9 cellular contexts compared by ENCODE assay signal in the genomic region with DNA sequence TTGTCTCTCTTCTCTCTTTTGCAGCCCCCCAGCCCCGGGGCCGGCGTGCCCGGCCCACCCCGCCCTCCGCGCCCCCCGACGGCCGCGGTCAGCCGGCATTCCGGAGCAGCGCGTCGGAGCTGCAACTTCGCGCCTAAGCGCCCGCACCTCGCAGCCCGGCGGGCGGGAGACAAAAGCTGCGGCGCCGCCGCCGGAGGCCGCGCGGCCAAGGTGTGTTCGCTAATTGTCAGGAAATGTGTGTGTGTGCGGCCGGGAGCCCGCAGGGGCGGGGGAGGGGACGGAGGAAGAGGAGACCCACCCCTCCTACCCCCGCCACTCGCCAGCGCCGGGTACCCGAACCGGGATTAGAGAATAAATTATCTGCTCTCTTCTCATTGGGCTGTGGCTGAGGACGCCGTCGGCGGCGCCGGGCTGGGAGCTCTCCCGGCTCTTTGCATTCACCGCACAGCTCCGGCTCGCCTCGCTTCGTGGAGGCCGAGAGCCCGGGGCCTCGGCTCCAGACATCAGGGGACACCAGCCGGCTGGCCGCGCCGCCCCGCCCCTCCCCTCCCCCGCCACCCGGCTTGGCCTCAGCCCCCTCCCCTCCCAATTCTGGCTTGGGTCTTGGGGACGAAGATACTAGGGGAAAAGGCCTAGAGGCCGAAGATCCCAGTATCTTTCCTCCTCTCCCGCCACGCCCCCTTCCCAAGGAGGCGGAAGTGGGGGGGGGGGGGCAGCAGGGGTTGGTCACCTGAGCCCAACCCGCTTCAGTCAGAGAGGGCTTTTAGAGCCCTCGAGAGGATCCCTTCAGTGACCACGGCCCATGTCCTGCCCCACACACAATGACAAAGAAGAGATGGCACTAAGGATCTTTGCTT. TPM values are rescaled to one million over a fixed set of nuclear protein-coding genes. Genes with fewer than 3 reads are reported as not detected.
DNase-seq lines count a peak whose midpoint lies in the region; ATAC-seq, FAIRE-seq and TF ChIP-seq lines count a peak whose summit lies in the region.
"Had no signal": no experiment of that assay in that cellular context is flagged by ENCODE, and none has a peak within 500 bp of the region (broad histone marks: within the 10 kb centered on the region; RNA-seq: fewer than 3 reads in every experiment).

No MANE protein-coding gene starts in this region.

- no peaks in the 10 kb centered on the region for H3K79me2 ChIP-seq in HepG2 (ENCODE audit: insufficient read depth, low read length)

- BruUV-seq in HepG2 (replicated peaks; lab: Mats Ljungman, UMichigan), result no TSS peak

- CTCF ChIA-PET in HepG2 (lab: Yijun Ruan, JAX; ENCODE audit: low intra/inter-chr PET ratio, low total read pairs), result no interaction called here

- H3K36me3 ChIP-seq in HepG2 (replicated peaks in 1 of 2; ENCODE audit: control insufficient read depth in 1 of 2, insufficient read depth in 2 of 2, low read length in 2 of 2) (no peaks in the 10 kb centered on the region), right lobe of liver (no peaks in the 10 kb centered on the region)

- FAIRE-seq in HepG2 (lab: Jason Lieb, UNC) (no peak), H54 (lab: Jason Lieb, UNC) (no peak)

- peaks cover 2 to 83% of the 10 kb centered on the region in 2 experiments; a peak in 4 of 5 replicates for H3K27me3 ChIP-seq in HepG2 (ENCODE audit: control insufficient read depth in 1 of 2, insufficient read depth in 2 of 2, low read length in 2 of 2)
- H3K27me3 ChIP-seq in right lobe of liver, result peaks cover 3 to 35% of the 10 kb centered on the region in 2 donors

- peak overlapping the region in 2 of 3 experiments; percentile 21 to 58; a peak in 2 of 6 replicates for H3K4me3 ChIP-seq in HepG2 (replicated peaks in 1 of 3; ENCODE audit: insufficient read depth in 1 of 3, low read depth in 2 of 3, low read length in 3 of 3)
- H3K4me3 ChIP-seq in right lobe of liver, result no peak overlapping the region

- H3K9me3 ChIP-seq in HepG2 (ENCODE audit: low read length) (no peaks in the 10 kb centered on the region), right lobe of liver (no peaks in the 10 kb centered on the region)

- TF ChIP-seq POLR2A in HepG2 (IDR thresholded peaks at IDR 0.05; ENCODE audit: insufficient read depth in 1 of 2, low read depth in 2 of 2, low read length in 2 of 2), result no peak
- no peak for TF ChIP-seq POLR2A in right lobe of liver (IDR thresholded peaks at IDR 0.05)
- no peak for TF ChIP-seq POLR2A in H54 (IDR thresholded peaks at IDR 0.05; ENCODE audit: low read depth, low read length)

- no peaks in the 10 kb centered on the region for H4K20me1 ChIP-seq in HepG2 (ENCODE audit: insufficient read depth, low read length)

- no peak for TF ChIP-seq CTCF in HepG2 (CRISPR knock-in tag; IDR thresholded peaks at IDR 0.05)
- TF ChIP-seq CTCF in right lobe of liver (IDR thresholded peaks at IDR 0.05), result no peak

- H3K9ac ChIP-seq in HepG2 (ENCODE audit: insufficient read depth, low read depth, low read length), result no peak overlapping the region
- H3K9ac ChIP-seq: KMS-11 had no signal

- peak; percentile 38 for ATAC-seq in HepG2
- no peak for ATAC-seq in right lobe of liver
- ATAC-seq in SK-N-SH treated with all-trans-retinoic acid at 6 μM for 48 hours, result 0 out of 3 replicates have a peak, but pooled peaks have one; percentile 8
- ATAC-seq in GM21360 (IDR thresholded peaks at IDR 0.05; ENCODE audit: unreplicated experiment), result no peak

- WGBS in HepG2 (ENCODE audit: low lambda C conversion rate), result 1% methylated on average over 10 of the region's 74 CpGs
- WGBS in right lobe of liver (ENCODE audit: insufficient coverage, low coverage, low lambda C conversion rate, missing lambda C conversion rate), result 1% methylated on average over 27 of the region's 74 CpGs

- no peak overlapping the region for H3K27ac ChIP-seq in HepG2 (ENCODE audit: extremely low read length, insufficient read depth, low read length)
- no peak overlapping the region for H3K27ac ChIP-seq in right lobe of liver
- H3K27ac ChIP-seq: KMS-11 had no signal

- in situ Hi-C loops in HepG2 (cut with HindIII; ENCODE audit: extremely low pct_ligation_motif_present, low pct_unique_long_range_greater_than_20kb), result no loop called here

- DNase-seq in HepG2 (ENCODE audit: low spot score) (no peak), right lobe of liver (no peak), iPS-NIHi11 (ENCODE audit: low spot score) (peak; percentile 75), H54 (ENCODE audit: insufficient read length, low spot score) (no peak), dermis blood vessel endothelial cell (no peak), Ammon's horn (ENCODE audit: low spot score) (no peak)

- no peak for TF ChIP-seq RAD21 in HepG2 (CRISPR knock-in tag; IDR thresholded peaks at IDR 0.05)

- H2AFZ ChIP-seq in HepG2 (ENCODE audit: low read length), result no peak overlapping the region

- intact Hi-C loops in HepG2 (cut with micrococcal nuclease; ENCODE audit: unreplicated experiment), result loop anchor here (10.0 kb wide), 1 partner anchor 122 kb away; no protein-coding TSS in a partner anchor
- intact Hi-C loops in right lobe of liver (cut with DNase I), result no loop called here

- POLR2A ChIA-PET in HepG2 (lab: Yijun Ruan, JAX), result no interaction called here

- peak overlapping the region; percentile 58 for H3K4me2 ChIP-seq in HepG2 (ENCODE audit: low read depth, low read length)
- H3K4me2 ChIP-seq: KMS-11 had no signal

- H3K4me1 ChIP-seq in HepG2 (ENCODE audit: insufficient read depth, low read length) (peaks cover 27% of the 10 kb centered on the region), right lobe of liver (peaks cover 0 to 10% (median 2%) of the 10 kb centered on the region in 4 donors)

- TF ChIP-seq EP300 in HepG2 (IDR thresholded peaks at IDR 0.05; ENCODE audit: low read depth in 2 of 2, low read length in 2 of 2), result no peak
- TF ChIP-seq EP300 in HepG2 (CRISPR knock-in tag; IDR thresholded peaks at IDR 0.05; ENCODE audit: borderline replicate concordance), result no peak

RNA-seq across cellular contexts. Expression of gene BLACAT1, which starts 1.3 kb away (rescaled TPM):
- total RNA-seq in HepG2 (2016; rRNA removed; fragmentation: Illumina TruSeq; extraction: Trizol) (0.42 and 1.2 TPM in 2 replicates), right lobe of liver (under 1 TPM in 1 of 6 experiments, not detected in 5; 0.06 TPM), dermis blood vessel endothelial cell (0.19 TPM in 1 of 2 replicates, not detected in the other)
- 0.18 TPM in 1 of 2 replicates, not detected in the other for total RNA-seq in HepG2 (2016; cell fraction: cytosol; rRNA removed; fragmentation: Illumina TruSeq; extraction: Trizol; ENCODE audit: low read depth)
- 0.28 and 1.4 TPM in 2 replicates for total RNA-seq in HepG2 (2016; cell fraction: insoluble cytoplasmic fraction; rRNA removed; fragmentation: Illumina TruSeq; extraction: Trizol)
- total RNA-seq in HepG2 (2016; cell fraction: membrane; rRNA removed; fragmentation: Illumina TruSeq; extraction: Trizol), result 0.10 and 0.28 TPM in 2 replicates
- 2.8 and 3.4 TPM in 2 replicates for total RNA-seq in HepG2 (2016; cell fraction: nucleus; rRNA removed; fragmentation: Illumina TruSeq; extraction: Trizol)
- 2.7 and 2.8 TPM in 2 replicates for polyA plus RNA-seq in HepG2 (2011; rRNA removed)
- 1.2 and 1.4 TPM in 2 replicates for polyA plus RNA-seq in HepG2 (2011; cell fraction: cytosol; rRNA removed)
- polyA plus RNA-seq in HepG2 (2011; cell fraction: nucleus; rRNA removed), result 6.9 and 7.0 TPM in 2 replicates
- polyA plus RNA-seq in HepG2 (2012), result 0.36 and 0.88 TPM in 2 replicates
- polyA plus RNA-seq in HepG2 (2016; cell fraction: cytosol; fragmentation: Illumina TruSeq; extraction: Trizol; ENCODE audit: low read depth), result 0.07 and 0.09 TPM in 2 replicates
- 0.48 and 0.52 TPM in 2 replicates for polyA plus RNA-seq in HepG2 (2016; cell fraction: insoluble cytoplasmic fraction; fragmentation: Illumina TruSeq; extraction: Trizol; ENCODE audit: low read depth)
- polyA plus RNA-seq in HepG2 (2016; cell fraction: membrane; fragmentation: Illumina TruSeq; extraction: Trizol; ENCODE audit: low read depth), result 0.12 and 0.19 TPM in 2 replicates
- 2.2 and 2.7 TPM in 2 replicates for polyA plus RNA-seq in HepG2 (2016; cell fraction: nucleus; fragmentation: Illumina TruSeq; extraction: Trizol; ENCODE audit: insufficient read depth, low read depth)
- 0.37 and 5.7 TPM in 2 replicates for polyA minus RNA-seq in HepG2 (2011; rRNA and poly(A)+ RNA removed; ENCODE audit: low replicate concordance)
- 0.79 and 0.97 TPM in 2 replicates for polyA minus RNA-seq in HepG2 (2011; cell fraction: cytosol; rRNA and poly(A)+ RNA removed)
- polyA minus RNA-seq in HepG2 (2011; cell fraction: nucleus; rRNA and poly(A)+ RNA removed), result 9.9 and 10.4 TPM in 2 replicates

RNA-seq across cellular contexts. Expression of gene LEMD1, which starts 35.2 kb away (rescaled TPM):
- total RNA-seq in HepG2 (2016; rRNA removed; fragmentation: Illumina TruSeq; extraction: Trizol) (0.84 and 2.3 TPM in 2 replicates), right lobe of liver (not detected), dermis blood vessel endothelial cell (not detected in 2 replicates)
- total RNA-seq in HepG2 (2016; cell fraction: cytosol; rRNA removed; fragmentation: Illumina TruSeq; extraction: Trizol; ENCODE audit: low read depth), result not detected in 2 replicates
- total RNA-seq in HepG2 (2016; cell fraction: insoluble cytoplasmic fraction; rRNA removed; fragmentation: Illumina TruSeq; extraction: Trizol), result 0.79 and 2.7 TPM in 2 replicates
- 0.62 and 0.74 TPM in 2 replicates for total RNA-seq in HepG2 (2016; cell fraction: membrane; rRNA removed; fragmentation: Illumina TruSeq; extraction: Trizol)
- 4.5 and 8.3 TPM in 2 replicates for total RNA-seq in HepG2 (2016; cell fraction: nucleus; rRNA removed; fragmentation: Illumina TruSeq; extraction: Trizol)
- polyA plus RNA-seq in HepG2 (2011; rRNA removed), result 1.4 and 2.1 TPM in 2 replicates
- 0.29 and 0.59 TPM in 2 replicates for polyA plus RNA-seq in HepG2 (2011; cell fraction: cytosol; rRNA removed)
- polyA plus RNA-seq in HepG2 (2011; cell fraction: nucleus; rRNA removed), result 5.5 and 6.9 TPM in 2 replicates
- 0.32 and 1.3 TPM in 2 replicates for polyA plus RNA-seq in HepG2 (2012)
- polyA plus RNA-seq in HepG2 (2016; cell fraction: cytosol; fragmentation: Illumina TruSeq; extraction: Trizol; ENCODE audit: low read depth), result 0.42 TPM in 1 of 2 replicates, not detected in the other
- polyA plus RNA-seq in HepG2 (2016; cell fraction: insoluble cytoplasmic fraction; fragmentation: Illumina TruSeq; extraction: Trizol; ENCODE audit: low read depth), result 1.2 TPM in 2 replicates
- 0.79 TPM in 1 of 2 replicates, not detected in the other for polyA plus RNA-seq in HepG2 (2016; cell fraction: membrane; fragmentation: Illumina TruSeq; extraction: Trizol; ENCODE audit: low read depth)
- not detected in 2 replicates for polyA plus RNA-seq in HepG2 (2016; cell fraction: nucleus; fragmentation: Illumina TruSeq; extraction: Trizol; ENCODE audit: insufficient read depth, low read depth)
- polyA minus RNA-seq in HepG2 (2011; rRNA and poly(A)+ RNA removed; ENCODE audit: low replicate concordance), result 2.3 and 20.4 TPM in 2 replicates
- polyA minus RNA-seq in HepG2 (2011; cell fraction: cytosol; rRNA and poly(A)+ RNA removed), result 2.9 and 3.3 TPM in 2 replicates
- polyA minus RNA-seq in HepG2 (2011; cell fraction: nucleus; rRNA and poly(A)+ RNA removed), result 8.5 and 10.2 TPM in 2 replicates

RNA-seq across cellular contexts. Expression of gene CDK18, which starts 47.4 kb away (rescaled TPM):
- total RNA-seq in HepG2 (2016; rRNA removed; fragmentation: Illumina TruSeq; extraction: Trizol), result 3.2 and 6.4 TPM in 2 replicates
- total RNA-seq in HepG2 (2016; cell fraction: cytosol; rRNA removed; fragmentation: Illumina TruSeq; extraction: Trizol; ENCODE audit: low read depth), result 10.6 and 10.7 TPM in 2 replicates
- total RNA-seq in HepG2 (2016; cell fraction: insoluble cytoplasmic fraction; rRNA removed; fragmentation: Illumina TruSeq; extraction: Trizol), result 3.6 and 7.0 TPM in 2 replicates
- total RNA-seq in HepG2 (2016; cell fraction: membrane; rRNA removed; fragmentation: Illumina TruSeq; extraction: Trizol), result 8.3 and 10.4 TPM in 2 replicates
- total RNA-seq in HepG2 (2016; cell fraction: nucleus; rRNA removed; fragmentation: Illumina TruSeq; extraction: Trizol), result 8.2 and 10.1 TPM in 2 replicates
- 38.8 and 45.3 TPM in 2 replicates for polyA plus RNA-seq in HepG2 (2011; rRNA removed)
- 13.0 and 14.8 TPM in 2 replicates for polyA plus RNA-seq in HepG2 (2011; cell fraction: cytosol; rRNA removed)
- polyA plus RNA-seq in HepG2 (2011; cell fraction: nucleus; rRNA removed), result 224 and 255 TPM in 2 replicates
- 53.5 and 54.3 TPM in 2 replicates for polyA plus RNA-seq in HepG2 (2012)
- polyA plus RNA-seq in HepG2 (2016; cell fraction: cytosol; fragmentation: Illumina TruSeq; extraction: Trizol; ENCODE audit: low read depth), result 5.2 and 5.9 TPM in 2 replicates
- polyA plus RNA-seq in HepG2 (2016; cell fraction: insoluble cytoplasmic fraction; fragmentation: Illumina TruSeq; extraction: Trizol; ENCODE audit: low read depth), result 6.0 and 9.4 TPM in 2 replicates
- 11.2 and 12.4 TPM in 2 replicates for polyA plus RNA-seq in HepG2 (2016; cell fraction: membrane; fragmentation: Illumina TruSeq; extraction: Trizol; ENCODE audit: low read depth)
- polyA plus RNA-seq in HepG2 (2016; cell fraction: nucleus; fragmentation: Illumina TruSeq; extraction: Trizol; ENCODE audit: insufficient read depth, low read depth), result 33.1 and 35.8 TPM in 2 replicates
- polyA minus RNA-seq in HepG2 (2011; rRNA and poly(A)+ RNA removed; ENCODE audit: low replicate concordance), result 11.0 and 29.7 TPM in 2 replicates
- polyA minus RNA-seq in HepG2 (2011; cell fraction: cytosol; rRNA and poly(A)+ RNA removed), result 14.7 and 23.4 TPM in 2 replicates
- 47.0 and 52.3 TPM in 2 replicates for polyA minus RNA-seq in HepG2 (2011; cell fraction: nucleus; rRNA and poly(A)+ RNA removed)
- 10 to 100 TPM in 3 of 6 experiments, 1 to 10 TPM in 3; 6.3 to 22.3 (median 9.7) TPM for total RNA-seq in right lobe of liver
- 0.65 and 1.7 TPM in 2 replicates for total RNA-seq in dermis blood vessel endothelial cell

Comparison
In these comparisons a context has a peak if more than half of its experiments do, and no peak if none do; other contexts are left out.
1. ATAC-seq: peak in HepG2 (single experiment) and SK-N-SH treated with all-trans-retinoic acid at 6 μM for 48 hours (single experiment); none in right lobe of liver (0 of 4) and GM21360 (single experiment).
2. H3K4me3 ChIP-seq: peak in HepG2 (2 of 3); none in right lobe of liver (0 of 3).